In genomic region chr7:70533614-70534013, GRCh38 we compare ENCODE assay signal across 28 cellular contexts.
"Had no signal": no experiment of that assay in that cellular context is flagged by ENCODE, and none has a peak within 500 bp of the region (broad histone marks: within the 10 kb centered on the region; RNA-seq: fewer than 3 reads in every experiment).

No MANE protein-coding gene starts in this region.

- DNase-seq: effector CD4-positive, alpha-beta T cell; foreskin fibroblast; gastrocnemius medialis; heart left ventricle; kidney; naive B cell; sigmoid colon; spleen; stimulated activated CD4-positive, alpha-beta T cell treated with anti-CD3 and anti-CD28 coated beads, Interleukin-15, amount 100 ng/mL, for 24 hours; stimulated activated CD4-positive, alpha-beta T cell treated with anti-CD3 and anti-CD28 coated beads, Interleukin-2, amount 100 ng/mL, for 48 hours; stimulated activated naive B cell treated with anti-CD40 and anti-IgM and Interleukin-4, amounts not matched to agents 10 μg/mL and 1 μg/mL and 100 μg/mL, for 72 hours; transverse colon; upper lobe of right lung; uterus had no signal

- H3K27ac ChIP-seq: dorsolateral prefrontal cortex, epithelial cell of prostate, gastrocnemius medialis, heart left ventricle, hepatocyte, neural progenitor cell, parathyroid adenoma, prostate gland, right atrium auricular region, sigmoid colon, skin epidermis, spleen, thoracic aorta, transverse colon, upper lobe of right lung, uterus had no signal

- H3K9me3 ChIP-seq: gastrocnemius medialis, heart left ventricle, prostate gland, right atrium auricular region, sigmoid colon, thoracic aorta, transverse colon, upper lobe of right lung, uterus had no signal

- FAIRE-seq: colon, kidney had no signal

- ATAC-seq: esophagus mucosa; gastrocnemius medialis; heart left ventricle; left lobe of liver; natural killer cell treated with Interleukin-12 subunit alpha and Interleukin-12 subunit beta and Interleukin-15 and Interleukin-18, amount 100 ng/mL, for 72 hours; stimulated activated naive B cell treated with anti-CD40 and anti-IgM and Interleukin-4, amounts not matched to agents 10 μg/mL and 1 μg/mL and 100 μg/mL, for 72 hours; upper lobe of right lung had no signal

- H3K4me1 ChIP-seq: gastrocnemius medialis, neural progenitor cell, parathyroid adenoma, prostate gland, right atrium auricular region, sigmoid colon, spleen, transverse colon, upper lobe of right lung, uterus had no signal

- H3K36me3 ChIP-seq: gastrocnemius medialis, heart left ventricle, neural progenitor cell, prostate gland, right atrium auricular region, sigmoid colon, spleen, thoracic aorta, transverse colon, upper lobe of right lung, uterus had no signal

- H3K4me3 ChIP-seq: dorsolateral prefrontal cortex, gastrocnemius medialis, heart left ventricle, hepatocyte, lung, neural progenitor cell, prostate gland, right atrium auricular region, sigmoid colon, skin epidermis, spleen, thoracic aorta, transverse colon, upper lobe of right lung, uterus had no signal

- H3K27me3 ChIP-seq: dorsolateral prefrontal cortex, gastrocnemius medialis, heart left ventricle, hepatocyte, neural progenitor cell, right atrium auricular region, sigmoid colon, spleen, transverse colon, upper lobe of right lung, uterus had no signal
